Comparison of ENCODE assay signal across 9 cellular contexts in the genomic region with DNA sequence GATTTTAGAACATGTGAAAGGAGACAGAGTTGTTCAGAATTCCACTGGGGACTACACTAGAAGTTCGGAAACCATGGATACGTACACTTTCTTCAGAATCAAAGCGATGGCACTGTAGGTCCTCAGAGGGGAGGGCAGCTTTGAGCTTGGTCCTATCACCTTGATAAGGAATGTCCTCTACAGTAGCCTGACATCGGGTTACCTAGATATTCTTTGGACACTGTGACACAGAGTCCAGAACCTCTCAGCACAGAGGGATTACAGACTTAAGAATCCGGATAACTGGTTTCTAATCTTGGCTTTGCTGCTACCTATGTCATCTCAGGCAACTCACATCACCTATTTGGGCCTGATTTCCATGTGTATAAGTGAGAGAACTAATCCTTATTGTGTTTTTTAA.
"Had no signal": no experiment of that assay in that cellular context is flagged by ENCODE, and none has a peak within 500 bp of the region (broad histone marks: within the 10 kb centered on the region; RNA-seq: fewer than 3 reads in every experiment).

No MANE protein-coding gene starts in this region.

- H3K27me3 Mint-ChIP-seq: activated CD4-positive, alpha-beta T cell treated with anti-CD3 and anti-CD28 coated beads for 36 hours had no signal

- H3K36me3 ChIP-seq: gastrocnemius medialis, transverse colon had no signal

- H3K4me3 ChIP-seq: ascending aorta, gastrocnemius medialis, skin epidermis, transverse colon had no signal

- H3K4me3 Mint-ChIP-seq: activated CD4-positive, alpha-beta T cell treated with anti-CD3 and anti-CD28 coated beads for 36 hours; T-helper 2 cell treated with Interferon-gamma antibody and Interleukin-4, amounts not matched to agents 5 μg/mL and 100 μg/mL, for 36 hours had no signal

- H3K9me3 Mint-ChIP-seq: T-helper 2 cell treated with Interferon-gamma antibody and Interleukin-4, amounts not matched to agents 5 μg/mL and 100 μg/mL, for 36 hours had no signal

- ATAC-seq: activated CD4-positive, alpha-beta T cell treated with anti-CD3 and anti-CD28 coated beads for 36 hours; gastrocnemius medialis had no signal

- H3K9me3 ChIP-seq: ascending aorta, gastrocnemius medialis, transverse colon had no signal

- DNase-seq: activated CD4-positive, alpha-beta T cell treated with anti-CD3 and anti-CD28 coated beads for 36 hours; activated CD8-positive, alpha-beta memory T cell treated with anti-CD3 and anti-CD28 coated beads for 24 hours; gastrocnemius medialis; kidney; transverse colon had no signal

- H3K27ac Mint-ChIP-seq: T-helper 2 cell treated with Interferon-gamma antibody and Interleukin-4, amounts not matched to agents 5 μg/mL and 100 μg/mL, for 36 hours had no signal

- H3K27me3 ChIP-seq: ascending aorta, gastrocnemius medialis, transverse colon had no signal

- H3K27ac ChIP-seq: ascending aorta, gastrocnemius medialis, parathyroid adenoma, skin epidermis, transverse colon had no signal
